8 cellular contexts compared by ENCODE assay signal in genomic region chr12:96720363-96720705, GRCh38.
DNase-seq lines count a peak whose midpoint lies in the region; ATAC-seq and TF ChIP-seq lines count a peak whose summit lies in the region.

No MANE protein-coding gene starts in this region.

- H3K27me3 Mint-ChIP-seq in WTC11 (ENCODE audit: low read depth): no peaks in the 10 kb centered on the region

- H3K36me3 ChIP-seq in KMS-11 (ENCODE audit: insufficient read depth): no peaks in the 10 kb centered on the region
- H3K36me3 ChIP-seq in smooth muscle cell (ENCODE audit: low read depth): no peaks in the 10 kb centered on the region

- H2AFZ ChIP-seq in KMS-11 (ENCODE audit: low read depth) (peak overlapping the region; percentile 96), smooth muscle cell (ENCODE audit: low read depth) (peak overlapping the region; percentile 69)

- H3K4me3 Mint-ChIP-seq in WTC11: peak overlapping the region; percentile 12; the same call in 1 of the 2 replicates

- H3K27me3 ChIP-seq in KMS-11 (ENCODE audit: insufficient read depth, low read depth) (no peaks in the 10 kb centered on the region), smooth muscle cell (ENCODE audit: low read depth) (no peaks in the 10 kb centered on the region)

- peak overlapping the region; percentile 52; the same call in 1 of the 2 replicates for H3K27ac Mint-ChIP-seq in WTC11

- H3K4me3 ChIP-seq in KMS-11 (IDR thresholded peaks at IDR 0.05; ENCODE audit: insufficient read depth, low read depth, low read length) (no peak overlapping the region), fibroblast of pulmonary artery (replicated peaks; ENCODE audit: low read depth, low read length) (peak overlapping the region; percentile 29), smooth muscle cell (peak overlapping the region; percentile 29)

- H3K9me3 Mint-ChIP-seq in WTC11: no peaks in the 10 kb centered on the region

- H3K9ac ChIP-seq in KMS-11 (peak overlapping the region; percentile 71), smooth muscle cell (ENCODE audit: low read depth) (no peak overlapping the region)

- H4K20me1 ChIP-seq in KMS-11 (ENCODE audit: insufficient read depth) (no peaks in the 10 kb centered on the region), smooth muscle cell (ENCODE audit: low read depth) (no peaks in the 10 kb centered on the region)

- peak; percentile 72 for ATAC-seq in GM21737 (IDR thresholded peaks at IDR 0.05; ENCODE audit: unreplicated experiment)
- peak; percentile 96 for ATAC-seq in WTC11

- no peaks in the 10 kb centered on the region for H3F3A ChIP-seq in smooth muscle cell (ENCODE audit: low read depth)

- DNase-seq in NCI-H1417 (lab: John Stamatoyannopoulos, UW): peak; percentile 37 to 87 (median 61)
- no peak for DNase-seq in NCI-H1417 treated with DMSO at 0.1 percent for 48 hours (lab: John Stamatoyannopoulos, UW)
- DNase-seq in WTC11 (ENCODE audit: low spot score): peak; percentile 43
- DNase-seq in fibroblast of pulmonary artery (ENCODE audit: low read depth): no peak
- no peak for DNase-seq in smooth muscle cell (lab: John Stamatoyannopoulos, UW; ENCODE audit: unreplicated experiment)
- DNase-seq in cerebellum (ENCODE audit: low spot score): no peak

- H3K27ac ChIP-seq in KMS-11: peak overlapping the region; percentile 90
- H3K27ac ChIP-seq in smooth muscle cell (ENCODE audit: low read depth): no peak overlapping the region

- POLR2A ChIA-PET in WTC11 (lab: Charles Lee): no interaction called here

- CTCF ChIA-PET in WTC11 (lab: Charles Lee): interaction anchor here (1.1 to 1.8 kb wide), 4 partner anchors 10 to 145 kb away, joined by 4 to 5 read pairs (median 4); no protein-coding TSS in a partner anchor

- H3K79me2 ChIP-seq in KMS-11 (ENCODE audit: insufficient read depth, low read depth) (no peaks in the 10 kb centered on the region), smooth muscle cell (ENCODE audit: low read depth) (no peaks in the 10 kb centered on the region)

- WGBS in smooth muscle cell (ENCODE audit: low lambda C conversion rate): 80% methylated on average over 9 of the region's 9 CpGs

- no peaks in the 10 kb centered on the region for H3K9me3 ChIP-seq in smooth muscle cell (replicated peaks; ENCODE audit: low read depth)

- H3K36me3 Mint-ChIP-seq in WTC11: no peaks in the 10 kb centered on the region

- peaks cover 9% of the 10 kb centered on the region for H3K4me1 Mint-ChIP-seq in WTC11

- peak overlapping the region; percentile 83 for H3K4me2 ChIP-seq in KMS-11
- peak overlapping the region; percentile 36 for H3K4me2 ChIP-seq in smooth muscle cell

- TF ChIP-seq CTCF in KMS-11 (conservative IDR thresholded peaks at IDR 0.05; ENCODE audit: low read depth, low read length) (no peak), WTC11 (IDR thresholded peaks at IDR 0.05) (no peak), fibroblast of pulmonary artery (IDR thresholded peaks at IDR 0.05; ENCODE audit: low read length, missing control alignments) (no peak), smooth muscle cell (IDR thresholded peaks at IDR 0.05; ENCODE audit: borderline replicate concordance, insufficient read depth, poor library complexity, severe bottlenecking) (no peak)

- H3K4me1 ChIP-seq in KMS-11 (ENCODE audit: low read depth, poor library complexity, severe bottlenecking) (peaks cover 23% of the 10 kb centered on the region), smooth muscle cell (ENCODE audit: low read depth) (no peaks in the 10 kb centered on the region)

TF ChIP-seq in WTC11, 78 proteins besides CTCF, POLR2A, EP300 and RAD21:
- TF ChIP-seq NFYB (CRISPR knock-in tag; conservative IDR thresholded peaks at IDR 0.05; ENCODE audit: low read depth): no peak
- TF ChIP-seq ZMAT4 (CRISPR knock-in tag; IDR thresholded peaks at IDR 0.05): no peak
- no peak for TF ChIP-seq HMGA2 (CRISPR knock-in tag; IDR thresholded peaks at IDR 0.05)
- no peak for TF ChIP-seq SOX15 (CRISPR knock-in tag; IDR thresholded peaks at IDR 0.05)
- no peak for TF ChIP-seq KAT7 (CRISPR knock-in tag; IDR thresholded peaks at IDR 0.05; ENCODE audit: borderline replicate concordance)
- TF ChIP-seq TEAD4 (CRISPR knock-in tag; IDR thresholded peaks at IDR 0.05): no peak
- no peak for TF ChIP-seq SMAD3 (CRISPR knock-in tag; IDR thresholded peaks at IDR 0.05; ENCODE audit: borderline replicate concordance)
- TF ChIP-seq ZNF423 (CRISPR knock-in tag; IDR thresholded peaks at IDR 0.05): no peak
- no peak for TF ChIP-seq IRF1 (CRISPR knock-in tag; IDR thresholded peaks at IDR 0.05)
- no peak for TF ChIP-seq ATF3 (CRISPR knock-in tag; conservative IDR thresholded peaks at IDR 0.05)
TF ChIP-seq in WTC11: peak in this region for 0.

Comparison
In these comparisons a context has a peak if more than half of its experiments do, and no peak if none do; other contexts are left out.
1. DNase-seq: peak in NCI-H1417 (3 of 3) and WTC11 (single experiment); none in NCI-H1417 treated with DMSO at 0.1 percent for 48 hours (single experiment), fibroblast of pulmonary artery (single experiment), smooth muscle cell (single experiment) and cerebellum (single experiment).